In the genomic region with DNA sequence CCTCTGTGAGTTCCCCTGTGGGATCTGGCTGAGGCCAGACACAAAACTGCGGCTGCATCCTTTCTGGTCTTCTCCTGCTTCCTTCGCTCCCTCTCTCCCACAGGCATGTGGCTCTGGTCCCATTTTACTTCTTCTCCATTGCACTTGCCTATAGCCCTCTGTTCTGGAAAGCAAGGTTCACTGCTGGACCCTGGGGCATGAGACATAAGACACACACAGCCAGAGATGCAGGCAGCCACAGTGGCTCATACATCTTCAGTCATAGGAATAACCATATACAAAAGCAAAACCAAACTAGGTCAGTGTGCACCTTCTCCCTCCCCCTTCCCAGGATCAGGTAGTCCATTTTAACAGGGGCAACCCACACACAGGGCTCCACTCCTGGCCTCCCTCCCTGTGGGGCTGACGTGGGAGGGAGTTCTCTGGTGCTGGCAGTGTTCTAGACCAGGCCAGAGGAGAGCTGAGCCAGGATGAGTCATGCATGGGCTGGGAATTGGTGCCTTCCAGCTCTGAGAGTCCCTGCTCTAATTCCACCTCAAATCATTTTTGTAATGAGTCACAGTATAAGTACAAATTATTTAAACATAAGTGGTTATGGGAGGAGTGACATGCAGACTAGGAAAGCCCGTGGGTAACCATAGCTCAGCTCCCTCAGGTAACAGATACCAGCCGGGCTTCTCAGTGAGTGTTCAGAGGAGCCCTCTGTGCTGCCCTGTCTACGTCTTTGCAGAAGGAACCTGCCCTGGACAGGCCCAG, we compare ENCODE assay signal across 8 cellular contexts. TPM values are rescaled to one million over a fixed set of nuclear protein-coding genes. Genes with fewer than 3 reads are reported as not detected.
DNase-seq lines count a peak whose midpoint lies in the region; ATAC-seq, FAIRE-seq and TF ChIP-seq lines count a peak whose summit lies in the region.

No MANE protein-coding gene starts in this region.

- peaks cover 5% of the 10 kb centered on the region for H3K27me3 Mint-ChIP-seq in activated T-cell treated with anti-CD3 and anti-CD28 coated beads, Interleukin-2, amount 50 U/mL, for 4 hours (ENCODE audit: low read depth)
- H3K27me3 Mint-ChIP-seq in CD14-positive monocyte (ENCODE audit: low read depth in 3 of 3), result peaks cover 1 to 6% (median 4%) of the 10 kb centered on the region in 3 donors

- peaks cover 0 to 19% (median 5%) of the 10 kb centered on the region in 12 donors for H3K4me1 ChIP-seq in heart left ventricle
- H3K4me1 ChIP-seq in small intestine (ENCODE audit: control insufficient read depth in 2 of 2, insufficient read depth in 1 of 2, low read depth in 1 of 2, low read length in 1 of 2), result no peaks in the 10 kb centered on the region

- intact Hi-C loops in heart left ventricle (cut with DNase I), result loop anchor here in 1 of 10 donors (10.0 kb wide), 1 partner anchor 50 kb away; no protein-coding TSS in a partner anchor
- intact Hi-C loops in CD14-positive monocyte (cut with micrococcal nuclease), result no loop called here

- no peak overlapping the region for H3K4me3 Mint-ChIP-seq in activated T-cell treated with anti-CD3 and anti-CD28 coated beads, Interleukin-2, amount 50 U/mL, for 4 hours
- no peak overlapping the region for H3K4me3 Mint-ChIP-seq in CD14-positive monocyte

- 58 to 71% (median 62%) methylated on average over 6 of the region's 6 CpGs for whole genome bisulfite sequencing in heart left ventricle, 4 donors
- WGBS in small intestine, 3 donors, result 55 to 65% (median 61%) methylated on average over 6 of the region's 6 CpGs

- H3K27ac ChIP-seq in heart left ventricle (peak overlapping the region in 1 of 12 donors; percentile 31), small intestine (ENCODE audit: low read depth in 1 of 2, low read length in 1 of 2) (no peak overlapping the region)

- no peaks in the 10 kb centered on the region for H3K9me3 ChIP-seq in heart left ventricle
- no peaks in the 10 kb centered on the region for H3K9me3 ChIP-seq in small intestine (ENCODE audit: control insufficient read depth, low read depth)

- no peak for TF ChIP-seq POLR2A in heart left ventricle (IDR thresholded peaks at IDR 0.05)

- no peak for TF ChIP-seq CTCF in GM12865 (IDR thresholded peaks at IDR 0.05; ENCODE audit: insufficient read depth, low read depth, low read length, missing control alignments)
- TF ChIP-seq CTCF in heart left ventricle (IDR thresholded peaks at IDR 0.05), result no peak
- TF ChIP-seq CTCF in CD14-positive monocyte (IDR thresholded peaks at IDR 0.05), result no peak

- DNase-seq in GM12865 (ENCODE audit: low read depth), result peak; percentile 1
- DNase-seq in activated T-cell treated with anti-CD3 and anti-CD28 coated beads, Interleukin-2, amount 50 U/mL, for 4 hours, result no peak
- peak; percentile 27 to 79 (median 71) for DNase-seq in heart left ventricle
- DNase-seq in small intestine, result peak; percentile 29
- no peak for DNase-seq in NCI-H69 (lab: John Stamatoyannopoulos, UW)
- no peak for DNase-seq in CD14-positive monocyte (ENCODE audit: low spot score)
- no peak for DNase-seq in activated CD8-positive, alpha-beta memory T cell treated with anti-CD3 and anti-CD28 coated beads, Interleukin-2, amount 50 U/mL, for 48 hours

- ATAC-seq in activated T-cell treated with anti-CD3 and anti-CD28 coated beads, Interleukin-2, amount 50 U/mL, for 4 hours, result peak; percentile 42 to 72
- peak; percentile 77 to 97 (median 94) for ATAC-seq in heart left ventricle
- ATAC-seq in HG03159 (IDR thresholded peaks at IDR 0.05; ENCODE audit: unreplicated experiment), result no peak

- H3K4me1 Mint-ChIP-seq in activated T-cell treated with anti-CD3 and anti-CD28 coated beads, Interleukin-2, amount 50 U/mL, for 4 hours (ENCODE audit: low read depth), result peaks cover 11% of the 10 kb centered on the region
- no peaks in the 10 kb centered on the region for H3K4me1 Mint-ChIP-seq in CD14-positive monocyte

- no peak for FAIRE-seq in small intestine (lab: Jason Lieb, UNC)

- H3K4me3 ChIP-seq in GM12865 (ENCODE audit: low read depth, low read length), result no peak overlapping the region
- no peak overlapping the region for H3K4me3 ChIP-seq in heart left ventricle
- no peak overlapping the region for H3K4me3 ChIP-seq in small intestine (ENCODE audit: low read depth in 1 of 2, low read length in 2 of 2)

- peaks cover 0 to 7% (median 0%) of the 10 kb centered on the region in 9 donors for H3K27me3 ChIP-seq in heart left ventricle
- H3K27me3 ChIP-seq in small intestine (ENCODE audit: control insufficient read depth in 2 of 2, insufficient read depth in 2 of 2, low read length in 2 of 2), result no peaks in the 10 kb centered on the region

- no peaks in the 10 kb centered on the region for H3K36me3 Mint-ChIP-seq in activated T-cell treated with anti-CD3 and anti-CD28 coated beads, Interleukin-2, amount 50 U/mL, for 4 hours (ENCODE audit: insufficient read depth)
- no peaks in the 10 kb centered on the region for H3K36me3 Mint-ChIP-seq in CD14-positive monocyte

- H3K36me3 ChIP-seq in heart left ventricle (no peaks in the 10 kb centered on the region), small intestine (ENCODE audit: control insufficient read depth in 2 of 2, insufficient read depth in 2 of 2, low read length in 2 of 2) (no peaks in the 10 kb centered on the region)

- no peaks in the 10 kb centered on the region for H3K9me3 Mint-ChIP-seq in activated T-cell treated with anti-CD3 and anti-CD28 coated beads, Interleukin-2, amount 50 U/mL, for 4 hours
- H3K9me3 Mint-ChIP-seq in CD14-positive monocyte, result peaks cover 0 to 2% (median 0%) of the 10 kb centered on the region in 7 donors

- H3K27ac Mint-ChIP-seq in CD14-positive monocyte, result no peak overlapping the region

RNA-seq across cellular contexts. Expression of a gene that starts 58.0 kb away (rescaled TPM):
- not detected for total RNA-seq in activated T-cell treated with anti-CD3 and anti-CD28 coated beads, Interleukin-2, amount 50 U/mL, for 4 hours
- total RNA-seq in heart left ventricle, result 1 to 10 TPM in 1 of 9 donors, not detected in 8; 1.1 TPM
- polyA plus RNA-seq in heart left ventricle, result not detected
- polyA plus RNA-seq in small intestine, result 1 to 10 TPM in 1 of 3 donors, not detected in 2; 1.5 TPM
- not detected for polyA plus RNA-seq in CD14-positive monocyte

Comparison
In these comparisons a context has a peak if more than half of its experiments do, and no peak if none do; other contexts are left out.
1. DNase-seq: peak in GM12865 (single experiment), heart left ventricle (5 of 5) and small intestine (single experiment); none in activated T-cell treated with anti-CD3 and anti-CD28 coated beads, Interleukin-2, amount 50 U/mL, for 4 hours (single experiment), NCI-H69 (single experiment), CD14-positive monocyte (single experiment) and activated CD8-positive, alpha-beta memory T cell treated with anti-CD3 and anti-CD28 coated beads, Interleukin-2, amount 50 U/mL, for 48 hours (single experiment).